ENCODE assay signal across 12 cellular contexts in genomic region chr11:12085371-12086251, GRCh38. TPM values are rescaled to one million over a fixed set of nuclear protein-coding genes. Genes with fewer than 3 reads are reported as not detected.
DNase-seq lines count a peak whose midpoint lies in the region; ATAC-seq and TF ChIP-seq lines count a peak whose summit lies in the region.
"Had no signal": no experiment of that assay in that cellular context is flagged by ENCODE, and none has a peak within 500 bp of the region (broad histone marks: within the 10 kb centered on the region; RNA-seq: fewer than 3 reads in every experiment).

No MANE protein-coding gene starts in this region.

- no peak for TF ChIP-seq POLR2A in Peyer's patch (IDR thresholded peaks at IDR 0.05)

- peak overlapping the region in 1 of 2 donors; percentile 3 for H3K4me3 ChIP-seq in CD4-positive, alpha-beta memory T cell (ENCODE audit: low read length in 2 of 2)
- H3K4me3 ChIP-seq in Peyer's patch (no peak overlapping the region), fibroblast of mammary gland (ENCODE audit: control insufficient read depth, low read depth, low read length) (no peak overlapping the region)

- no peaks in the 10 kb centered on the region for H3K27me3 ChIP-seq in CD4-positive, alpha-beta memory T cell (ENCODE audit: insufficient read depth, low read length)
- H3K27me3 ChIP-seq in Peyer's patch: no peaks in the 10 kb centered on the region

- peak overlapping the region; percentile 3 for H3K27ac ChIP-seq in CD4-positive, alpha-beta memory T cell (ENCODE audit: low read depth, low read length)
- H3K27ac ChIP-seq in Peyer's patch: peak overlapping the region; percentile 38 to 88 (median 84)

- no peak for DNase-seq in CD4-positive, alpha-beta memory T cell
- DNase-seq in Peyer's patch (peak in 2 of 3 donors; percentile 26 to 37), fibroblast of mammary gland (ENCODE audit: low read depth) (peak; percentile 52), renal cortical epithelial cell (ENCODE audit: low read depth) (peak; percentile 32), GM19238 (ENCODE audit: insufficient read length, low spot score) (no peak)
- DNase-seq in activated T-cell treated with anti-CD3 and anti-CD28 coated beads, Interleukin-2, amount 50 U/mL, for 24 hours: no peak
- DNase-seq: activated gamma-delta T cell treated with Interleukin-2 at 50 U/mL for 16 hours, DND-41, glutamatergic neuron, NCI-H1436 treated with DMSO at 0.1 percent for 48 hours had no signal

- TF ChIP-seq CTCF in Peyer's patch (IDR thresholded peaks at IDR 0.05) (no peak), fibroblast of mammary gland (conservative IDR thresholded peaks at IDR 0.05; ENCODE audit: control insufficient read depth, insufficient read depth, low read depth, low read length) (no peak)

- peaks cover 57% of the 10 kb centered on the region for H3K4me1 ChIP-seq in CD4-positive, alpha-beta memory T cell (ENCODE audit: insufficient read depth, low read length)
- H3K4me1 ChIP-seq in Peyer's patch: peaks cover 0 to 46% (median 14%) of the 10 kb centered on the region in 4 donors

- peak overlapping the region in 7 of 8 donors; percentile 9 to 81 (median 68) for H3K4me3 Mint-ChIP-seq in CD4-positive, alpha-beta memory T cell
- H3K4me3 Mint-ChIP-seq in activated T-cell treated with anti-CD3 and anti-CD28 coated beads, Interleukin-2, amount 50 U/mL, for 24 hours: no peak overlapping the region

- no peaks in the 10 kb centered on the region for H3K27me3 Mint-ChIP-seq in CD4-positive, alpha-beta memory T cell
- H3K27me3 Mint-ChIP-seq in activated T-cell treated with anti-CD3 and anti-CD28 coated beads, Interleukin-2, amount 50 U/mL, for 24 hours: no peaks in the 10 kb centered on the region

- H3K36me3 ChIP-seq in CD4-positive, alpha-beta memory T cell (ENCODE audit: insufficient read depth, low read length): no peaks in the 10 kb centered on the region
- no peaks in the 10 kb centered on the region for H3K36me3 ChIP-seq in Peyer's patch

- no peaks in the 10 kb centered on the region for H3K9me3 Mint-ChIP-seq in CD4-positive, alpha-beta memory T cell
- H3K9me3 Mint-ChIP-seq in activated T-cell treated with anti-CD3 and anti-CD28 coated beads, Interleukin-2, amount 50 U/mL, for 24 hours: no peaks in the 10 kb centered on the region

- peaks cover 47 to 67% (median 54%) of the 10 kb centered on the region in 4 donors for H3K4me1 Mint-ChIP-seq in CD4-positive, alpha-beta memory T cell
- H3K4me1 Mint-ChIP-seq in activated T-cell treated with anti-CD3 and anti-CD28 coated beads, Interleukin-2, amount 50 U/mL, for 24 hours (ENCODE audit: low read depth): peaks cover 56% of the 10 kb centered on the region

- POLR2A ChIA-PET in CD4-positive, alpha-beta memory T cell (lab: Charles Lee; ENCODE audit: partially characterized antibody): interaction anchor here (0.7 to 3.1 kb wide), 6 partner anchors 24 to 244 kb away, joined by 3 to 15 read pairs (median 7); partner anchors contain the start of genes MICAL2 and USP47

- no peaks in the 10 kb centered on the region for H3K9me3 ChIP-seq in CD4-positive, alpha-beta memory T cell (ENCODE audit: control insufficient read depth in 1 of 2, low read length in 2 of 2)
- H3K9me3 ChIP-seq in Peyer's patch: no peaks in the 10 kb centered on the region

- CTCF ChIA-PET in CD4-positive, alpha-beta memory T cell (lab: Charles Lee; ENCODE audit: partially characterized antibody): interaction anchor here (0.5 to 7.4 kb wide), 13 partner anchors 8 to 231 kb away, joined by 3 to 60 read pairs (median 6); no protein-coding TSS in a partner anchor

- peak overlapping the region in 6 of 7 donors; percentile 61 to 94 (median 77) for H3K27ac Mint-ChIP-seq in CD4-positive, alpha-beta memory T cell
- H3K27ac Mint-ChIP-seq in activated T-cell treated with anti-CD3 and anti-CD28 coated beads, Interleukin-2, amount 50 U/mL, for 24 hours: no peak overlapping the region

- intact Hi-C loops in CD4-positive, alpha-beta memory T cell (cut with micrococcal nuclease): loop anchor here (2.0 kb wide), 1 partner anchor 25 kb away; the partner anchor contains the start of gene MICAL2

- H3K36me3 Mint-ChIP-seq in CD4-positive, alpha-beta memory T cell: no peaks in the 10 kb centered on the region
- no peaks in the 10 kb centered on the region for H3K36me3 Mint-ChIP-seq in activated T-cell treated with anti-CD3 and anti-CD28 coated beads, Interleukin-2, amount 50 U/mL, for 24 hours (ENCODE audit: low read depth)

- ATAC-seq in GM18873 (IDR thresholded peaks at IDR 0.05; ENCODE audit: low FRiP score, unreplicated experiment) (no peak), GM18858 (IDR thresholded peaks at IDR 0.05; ENCODE audit: unreplicated experiment) (no peak)

RNA-seq across cellular contexts. Expression of gene MICAL2, which starts 24.8 kb away (rescaled TPM):
- total RNA-seq in CD4-positive, alpha-beta memory T cell: 10 to 100 TPM; 33.3 to 38.8 TPM
- polyA plus RNA-seq in CD4-positive, alpha-beta memory T cell: 10 to 100 TPM; 10.9 to 23.1 TPM
- total RNA-seq in Peyer's patch: 100 to 1,000 TPM; 109 to 197 (median 183) TPM
- 266 and 361 TPM in 2 replicates for total RNA-seq in renal cortical epithelial cell

Comparison
In these comparisons a context has a peak if more than half of its experiments do, and no peak if none do; other contexts are left out.
1. DNase-seq: peak in Peyer's patch (2 of 3), fibroblast of mammary gland (single experiment) and renal cortical epithelial cell (single experiment); none in CD4-positive, alpha-beta memory T cell (0 of 5), activated T-cell treated with anti-CD3 and anti-CD28 coated beads, Interleukin-2, amount 50 U/mL, for 24 hours (single experiment) and GM19238 (single experiment).